ENCODE assay signal across 10 cellular contexts in the genomic region with DNA sequence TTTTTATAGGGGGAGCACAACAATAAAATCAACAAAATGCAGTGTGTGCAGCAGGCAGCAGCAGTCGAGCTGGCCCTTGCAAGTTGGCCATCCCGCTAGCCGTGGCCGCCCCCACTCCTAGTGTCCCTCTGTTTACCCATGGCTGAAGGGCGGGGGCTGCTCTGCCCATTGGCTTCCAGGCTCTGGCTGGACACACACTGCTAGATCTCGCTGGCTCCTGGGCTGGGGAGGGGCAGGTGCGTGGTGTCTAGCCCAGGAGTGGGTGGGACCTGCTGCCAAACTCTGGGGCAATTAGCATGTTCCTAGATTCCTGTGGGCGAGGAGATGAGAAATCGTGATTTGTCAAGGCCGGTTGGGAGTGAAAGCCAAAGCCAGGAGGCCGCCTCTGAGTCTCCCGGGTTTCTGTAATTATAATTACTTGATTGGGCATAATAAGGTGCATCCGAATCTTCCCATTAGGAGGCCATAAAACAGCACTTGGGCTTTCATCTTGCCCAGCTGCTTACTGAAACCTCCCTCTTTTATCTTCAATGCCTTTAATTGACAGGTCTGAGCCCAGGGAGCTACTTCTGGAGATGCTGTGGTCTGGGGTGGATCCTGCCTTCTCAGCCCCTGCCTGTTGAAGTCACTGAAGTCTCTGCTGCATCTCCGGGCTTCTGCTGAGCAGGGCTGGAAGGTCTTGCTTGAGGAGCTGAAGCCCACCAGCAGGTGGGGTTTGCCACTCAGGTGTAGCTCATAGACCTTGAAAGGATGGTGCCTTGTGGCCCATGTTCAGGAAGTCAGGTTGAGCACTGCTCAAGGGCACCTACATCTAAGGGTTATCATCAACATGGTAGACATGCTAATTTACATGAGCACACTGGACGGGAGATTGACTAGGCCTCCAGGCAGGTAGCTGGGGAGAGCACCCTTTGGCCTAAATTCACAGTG. TPM values are rescaled to one million over a fixed set of nuclear protein-coding genes. Genes with fewer than 3 reads are reported as not detected.
DNase-seq lines count a peak whose midpoint lies in the region; ATAC-seq and TF ChIP-seq lines count a peak whose summit lies in the region.
"Had no signal": no experiment of that assay in that cellular context is flagged by ENCODE, and none has a peak within 500 bp of the region (broad histone marks: within the 10 kb centered on the region; RNA-seq: fewer than 3 reads in every experiment).

No MANE protein-coding gene starts in this region.

- ATAC-seq in activated naive CD8-positive, alpha-beta T cell treated with anti-CD3 and anti-CD28 coated beads, Interleukin-2, amount 50 U/mL, for 24 hours: peak; percentile 28
- ATAC-seq in right lobe of liver (peak in 3 of 4 donors; percentile 3 to 38 (median 5)), HG02840 (IDR thresholded peaks at IDR 0.05; ENCODE audit: low FRiP score, unreplicated experiment) (no peak), HG02981 (IDR thresholded peaks at IDR 0.05; ENCODE audit: unreplicated experiment) (no peak)

- no peak for DNase-seq in GM10266 (ENCODE audit: extremely low spot score)
- no peak for DNase-seq in activated naive CD8-positive, alpha-beta T cell treated with anti-CD3 and anti-CD28 coated beads, Interleukin-2, amount 50 U/mL, for 24 hours
- DNase-seq in right lobe of liver: peak in 2 of 3 donors; percentile 71 to 92
- DNase-seq in Kasumi-1 (lab: John Stamatoyannopoulos, UW): no peak
- DNase-seq: GDM1, NCI-H187 treated with DMSO at 0.1 percent for 48 hours had no signal

- peaks cover 27% of the 10 kb centered on the region for H3K4me1 ChIP-seq in Loucy (ENCODE audit: insufficient read depth, low read length, poor library complexity, severe bottlenecking)
- H3K4me1 ChIP-seq in right lobe of liver: peaks cover 0 to 49% (median 20%) of the 10 kb centered on the region in 4 donors

- no peak overlapping the region for H3K4me3 Mint-ChIP-seq in activated naive CD8-positive, alpha-beta T cell treated with anti-CD3 and anti-CD28 coated beads, Interleukin-2, amount 50 U/mL, for 24 hours

- intact Hi-C loops in right lobe of liver (cut with DNase I): loop anchor here in 1 of 2 donors (5.0 kb wide), 1 partner anchor 179 kb away; no protein-coding TSS in a partner anchor

- peaks cover 6% of the 10 kb centered on the region; the same call in 1 of the 2 replicates for H3K9me3 ChIP-seq in Loucy (ENCODE audit: insufficient read depth, low read depth, low read length)
- H3K9me3 ChIP-seq in right lobe of liver: no peaks in the 10 kb centered on the region

- no peaks in the 10 kb centered on the region for H3F3A ChIP-seq in Loucy (ENCODE audit: low read depth)

- H3K9me3 Mint-ChIP-seq in activated naive CD8-positive, alpha-beta T cell treated with anti-CD3 and anti-CD28 coated beads, Interleukin-2, amount 50 U/mL, for 24 hours: no peaks in the 10 kb centered on the region

- H3K79me2 ChIP-seq in Loucy (ENCODE audit: insufficient read depth, low read length): no peaks in the 10 kb centered on the region

- no peaks in the 10 kb centered on the region for H3K36me3 Mint-ChIP-seq in activated naive CD8-positive, alpha-beta T cell treated with anti-CD3 and anti-CD28 coated beads, Interleukin-2, amount 50 U/mL, for 24 hours (ENCODE audit: low read depth)

- H2AFZ ChIP-seq in Loucy (ENCODE audit: low read length): no peak overlapping the region

- H3K27me3 ChIP-seq in Loucy (ENCODE audit: insufficient read depth, low read length, poor library complexity, severe bottlenecking): no peaks in the 10 kb centered on the region
- H3K27me3 ChIP-seq in right lobe of liver: no peaks in the 10 kb centered on the region
- H3K27me3 ChIP-seq: dorsolateral prefrontal cortex had no signal

- no peak for TF ChIP-seq POLR2A in right lobe of liver (IDR thresholded peaks at IDR 0.05)

- H3K4me3 ChIP-seq in Loucy (ENCODE audit: low read length, poor library complexity, severe bottlenecking): no peak overlapping the region
- no peak overlapping the region for H3K4me3 ChIP-seq in right lobe of liver
- H3K4me3 ChIP-seq: dorsolateral prefrontal cortex had no signal

- H3K36me3 ChIP-seq in Loucy (ENCODE audit: insufficient read depth, low read length) (no peaks in the 10 kb centered on the region), right lobe of liver (no peaks in the 10 kb centered on the region)

- TF ChIP-seq CTCF in GM10266 (IDR thresholded peaks at IDR 0.05; ENCODE audit: control insufficient read depth, insufficient read depth, low read depth, missing control alignments) (peak; percentile 4), Loucy (conservative IDR thresholded peaks at IDR 0.05; ENCODE audit: low read length) (peak; percentile 43), right lobe of liver (IDR thresholded peaks at IDR 0.05) (no peak)

- peak overlapping the region in 2 of 3 donors; percentile 26 to 65 for H3K27ac ChIP-seq in right lobe of liver

- H3K9ac ChIP-seq in Loucy (ENCODE audit: low read depth, low read length, poor library complexity, severe bottlenecking): no peak overlapping the region

- no peaks in the 10 kb centered on the region for H3K9me2 ChIP-seq in Loucy (replicated peaks; ENCODE audit: low read depth, low read length)

- no peaks in the 10 kb centered on the region for H3K27me3 Mint-ChIP-seq in activated naive CD8-positive, alpha-beta T cell treated with anti-CD3 and anti-CD28 coated beads, Interleukin-2, amount 50 U/mL, for 24 hours

- WGBS in right lobe of liver (ENCODE audit: insufficient coverage, low coverage, low lambda C conversion rate, missing lambda C conversion rate): 68% methylated on average over 8 of the region's 15 CpGs

- H3K4me2 ChIP-seq in Loucy (ENCODE audit: low read depth, low read length, poor library complexity, severe bottlenecking): no peak overlapping the region

- no peak overlapping the region for H3K27ac Mint-ChIP-seq in activated naive CD8-positive, alpha-beta T cell treated with anti-CD3 and anti-CD28 coated beads, Interleukin-2, amount 50 U/mL, for 24 hours

- no peaks in the 10 kb centered on the region for H4K20me1 ChIP-seq in Loucy (ENCODE audit: insufficient read depth, low read length, poor library complexity, severe bottlenecking)

- H3K4me1 Mint-ChIP-seq in activated naive CD8-positive, alpha-beta T cell treated with anti-CD3 and anti-CD28 coated beads, Interleukin-2, amount 50 U/mL, for 24 hours: no peaks in the 10 kb centered on the region

RNA-seq across cellular contexts. Expression of gene DKK3, which starts 44.5 kb away (rescaled TPM):
- total RNA-seq in right lobe of liver: 10 to 100 TPM in 2 of 6 experiments, 1 to 10 TPM in 4; 3.0 to 16.9 (median 5.5) TPM

RNA-seq across cellular contexts. Expression of gene MICAL2, which starts 57.4 kb away (rescaled TPM):
- 10 to 100 TPM; 17.0 to 50.7 (median 35.9) TPM for total RNA-seq in right lobe of liver

Comparison
In these comparisons a context has a peak if more than half of its experiments do, and no peak if none do; other contexts are left out.
1. DNase-seq: peak in right lobe of liver (2 of 3); none in GM10266 (single experiment), activated naive CD8-positive, alpha-beta T cell treated with anti-CD3 and anti-CD28 coated beads, Interleukin-2, amount 50 U/mL, for 24 hours (single experiment) and Kasumi-1 (0 of 2).
2. CTCF ChIP-seq: peak in GM10266 (single experiment) and Loucy (single experiment); none in right lobe of liver (0 of 4).
3. ATAC-seq: peak in activated naive CD8-positive, alpha-beta T cell treated with anti-CD3 and anti-CD28 coated beads, Interleukin-2, amount 50 U/mL, for 24 hours (single experiment) and right lobe of liver (3 of 4); none in HG02840 (single experiment) and HG02981 (single experiment).